1 cellular context compared by ENCODE assay signal in the genomic region with DNA sequence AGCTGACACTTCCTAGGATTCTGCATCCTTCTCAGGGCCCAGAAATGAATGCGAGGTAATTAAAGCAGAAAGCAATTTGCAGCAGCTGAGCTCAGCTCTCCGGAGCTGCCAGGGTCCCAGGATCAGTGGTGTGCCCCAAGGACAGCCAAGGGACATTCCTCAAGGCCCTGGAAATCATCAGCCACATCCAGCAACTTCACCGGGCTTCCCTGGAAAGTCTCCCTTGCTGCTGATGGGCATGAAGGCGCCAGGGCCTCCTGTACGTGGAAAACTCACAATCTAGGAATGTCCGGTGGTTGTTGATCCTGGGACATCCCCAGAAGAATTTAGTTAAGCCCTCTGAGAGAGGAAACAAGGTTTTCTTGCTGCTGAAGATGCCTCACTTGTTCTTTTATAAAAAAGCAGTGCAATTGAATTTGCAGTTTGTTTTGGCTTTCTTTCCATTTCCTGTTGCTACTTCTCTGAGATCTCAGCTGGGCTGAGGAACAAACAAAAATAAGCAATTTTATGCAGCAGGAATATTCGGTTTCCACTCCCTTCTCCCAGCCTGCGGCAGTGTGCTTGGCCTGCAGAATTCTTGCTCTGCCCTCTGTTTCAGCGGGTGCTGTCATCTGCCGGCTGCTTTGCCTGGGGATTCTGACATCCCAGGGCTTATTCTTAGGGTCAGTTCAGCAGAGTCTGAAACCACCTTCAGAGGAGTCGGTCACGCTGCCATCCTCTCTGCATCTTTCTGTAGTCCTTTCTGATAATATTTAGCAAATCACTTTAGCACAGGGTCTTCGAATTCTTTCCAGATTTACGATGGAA.
TF ChIP-seq lines count a peak whose summit lies in the region.

No MANE protein-coding gene starts in this region.

TF ChIP-seq in WTC11, 78 proteins besides CTCF, POLR2A, EP300 and RAD21 (continued from another document):
- TF ChIP-seq, protein P1, sequence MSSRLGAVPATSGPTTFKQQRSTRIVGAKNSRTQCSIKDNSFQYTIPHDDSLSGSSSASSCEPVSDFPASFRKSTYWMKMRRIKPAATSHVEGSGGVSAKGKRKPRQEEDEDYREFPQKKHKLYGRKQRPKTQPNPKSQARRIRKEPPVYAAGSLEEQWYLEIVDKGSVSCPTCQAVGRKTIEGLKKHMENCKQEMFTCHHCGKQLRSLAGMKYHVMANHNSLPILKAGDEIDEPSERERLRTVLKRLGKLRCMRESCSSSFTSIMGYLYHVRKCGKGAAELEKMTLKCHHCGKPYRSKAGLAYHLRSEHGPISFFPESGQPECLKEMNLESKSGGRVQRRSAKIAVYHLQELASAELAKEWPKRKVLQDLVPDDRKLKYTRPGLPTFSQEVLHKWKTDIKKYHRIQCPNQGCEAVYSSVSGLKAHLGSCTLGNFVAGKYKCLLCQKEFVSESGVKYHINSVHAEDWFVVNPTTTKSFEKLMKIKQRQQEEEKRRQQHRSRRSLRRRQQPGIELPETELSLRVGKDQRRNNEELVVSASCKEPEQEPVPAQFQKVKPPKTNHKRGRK (CRISPR knock-in tag; IDR thresholded peaks at IDR 0.05; ENCODE audit: borderline replicate concordance), result no peak
- TF ChIP-seq GRHL2 (CRISPR knock-in tag; IDR thresholded peaks at IDR 0.05; ENCODE audit: insufficient replicate concordance, severe bottlenecking) (no peak), NFATC4 (CRISPR knock-in tag; IDR thresholded peaks at IDR 0.05) (no peak), TP53 (CRISPR knock-in tag; IDR thresholded peaks at IDR 0.05) (no peak), ZNF138 (CRISPR knock-in tag; conservative IDR thresholded peaks at IDR 0.05) (no peak), NFE2L1 (CRISPR knock-in tag; IDR thresholded peaks at IDR 0.05) (no peak), HMGA2 (CRISPR knock-in tag; IDR thresholded peaks at IDR 0.05) (no peak), TEAD1 (CRISPR knock-in tag; IDR thresholded peaks at IDR 0.05) (no peak), ZNF671 (CRISPR knock-in tag; IDR thresholded peaks at IDR 0.05) (no peak), NR1H2 (CRISPR knock-in tag; IDR thresholded peaks at IDR 0.05) (no peak)
- TF ChIP-seq, protein P2, sequence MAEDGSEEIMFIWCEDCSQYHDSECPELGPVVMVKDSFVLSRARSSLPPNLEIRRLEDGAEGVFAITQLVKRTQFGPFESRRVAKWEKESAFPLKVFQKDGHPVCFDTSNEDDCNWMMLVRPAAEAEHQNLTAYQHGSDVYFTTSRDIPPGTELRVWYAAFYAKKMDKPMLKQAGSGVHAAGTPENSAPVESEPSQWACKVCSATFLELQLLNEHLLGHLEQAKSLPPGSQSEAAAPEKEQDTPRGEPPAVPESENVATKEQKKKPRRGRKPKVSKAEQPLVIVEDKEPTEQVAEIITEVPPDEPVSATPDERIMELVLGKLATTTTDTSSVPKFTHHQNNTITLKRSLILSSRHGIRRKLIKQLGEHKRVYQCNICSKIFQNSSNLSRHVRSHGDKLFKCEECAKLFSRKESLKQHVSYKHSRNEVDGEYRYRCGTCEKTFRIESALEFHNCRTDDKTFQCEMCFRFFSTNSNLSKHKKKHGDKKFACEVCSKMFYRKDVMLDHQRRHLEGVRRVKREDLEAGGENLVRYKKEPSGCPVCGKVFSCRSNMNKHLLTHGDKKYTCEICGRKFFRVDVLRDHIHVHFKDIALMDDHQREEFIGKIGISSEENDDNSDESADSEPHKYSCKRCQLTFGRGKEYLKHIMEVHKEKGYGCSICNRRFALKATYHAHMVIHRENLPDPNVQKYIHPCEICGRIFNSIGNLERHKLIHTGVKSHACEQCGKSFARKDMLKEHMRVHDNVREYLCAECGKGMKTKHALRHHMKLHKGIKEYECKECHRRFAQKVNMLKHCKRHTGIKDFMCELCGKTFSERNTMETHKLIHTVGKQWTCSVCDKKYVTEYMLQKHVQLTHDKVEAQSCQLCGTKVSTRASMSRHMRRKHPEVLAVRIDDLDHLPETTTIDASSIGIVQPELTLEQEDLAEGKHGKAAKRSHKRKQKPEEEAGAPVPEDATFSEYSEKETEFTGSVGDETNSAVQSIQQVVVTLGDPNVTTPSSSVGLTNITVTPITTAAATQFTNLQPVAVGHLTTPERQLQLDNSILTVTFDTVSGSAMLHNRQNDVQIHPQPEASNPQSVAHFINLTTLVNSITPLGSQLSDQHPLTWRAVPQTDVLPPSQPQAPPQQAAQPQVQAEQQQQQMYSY (CRISPR knock-in tag; IDR thresholded peaks at IDR 0.05), result no peak
- TF ChIP-seq, protein P3, sequence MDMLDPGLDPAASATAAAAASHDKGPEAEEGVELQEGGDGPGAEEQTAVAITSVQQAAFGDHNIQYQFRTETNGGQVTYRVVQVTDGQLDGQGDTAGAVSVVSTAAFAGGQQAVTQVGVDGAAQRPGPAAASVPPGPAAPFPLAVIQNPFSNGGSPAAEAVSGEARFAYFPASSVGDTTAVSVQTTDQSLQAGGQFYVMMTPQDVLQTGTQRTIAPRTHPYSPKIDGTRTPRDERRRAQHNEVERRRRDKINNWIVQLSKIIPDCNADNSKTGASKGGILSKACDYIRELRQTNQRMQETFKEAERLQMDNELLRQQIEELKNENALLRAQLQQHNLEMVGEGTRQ (CRISPR knock-in tag; IDR thresholded peaks at IDR 0.05), result no peak
- TF ChIP-seq, protein P4, sequence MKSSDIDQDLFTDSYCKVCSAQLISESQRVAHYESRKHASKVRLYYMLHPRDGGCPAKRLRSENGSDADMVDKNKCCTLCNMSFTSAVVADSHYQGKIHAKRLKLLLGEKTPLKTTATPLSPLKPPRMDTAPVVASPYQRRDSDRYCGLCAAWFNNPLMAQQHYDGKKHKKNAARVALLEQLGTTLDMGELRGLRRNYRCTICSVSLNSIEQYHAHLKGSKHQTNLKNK (CRISPR knock-in tag; IDR thresholded peaks at IDR 0.05), result no peak
- TF ChIP-seq, protein P5, sequence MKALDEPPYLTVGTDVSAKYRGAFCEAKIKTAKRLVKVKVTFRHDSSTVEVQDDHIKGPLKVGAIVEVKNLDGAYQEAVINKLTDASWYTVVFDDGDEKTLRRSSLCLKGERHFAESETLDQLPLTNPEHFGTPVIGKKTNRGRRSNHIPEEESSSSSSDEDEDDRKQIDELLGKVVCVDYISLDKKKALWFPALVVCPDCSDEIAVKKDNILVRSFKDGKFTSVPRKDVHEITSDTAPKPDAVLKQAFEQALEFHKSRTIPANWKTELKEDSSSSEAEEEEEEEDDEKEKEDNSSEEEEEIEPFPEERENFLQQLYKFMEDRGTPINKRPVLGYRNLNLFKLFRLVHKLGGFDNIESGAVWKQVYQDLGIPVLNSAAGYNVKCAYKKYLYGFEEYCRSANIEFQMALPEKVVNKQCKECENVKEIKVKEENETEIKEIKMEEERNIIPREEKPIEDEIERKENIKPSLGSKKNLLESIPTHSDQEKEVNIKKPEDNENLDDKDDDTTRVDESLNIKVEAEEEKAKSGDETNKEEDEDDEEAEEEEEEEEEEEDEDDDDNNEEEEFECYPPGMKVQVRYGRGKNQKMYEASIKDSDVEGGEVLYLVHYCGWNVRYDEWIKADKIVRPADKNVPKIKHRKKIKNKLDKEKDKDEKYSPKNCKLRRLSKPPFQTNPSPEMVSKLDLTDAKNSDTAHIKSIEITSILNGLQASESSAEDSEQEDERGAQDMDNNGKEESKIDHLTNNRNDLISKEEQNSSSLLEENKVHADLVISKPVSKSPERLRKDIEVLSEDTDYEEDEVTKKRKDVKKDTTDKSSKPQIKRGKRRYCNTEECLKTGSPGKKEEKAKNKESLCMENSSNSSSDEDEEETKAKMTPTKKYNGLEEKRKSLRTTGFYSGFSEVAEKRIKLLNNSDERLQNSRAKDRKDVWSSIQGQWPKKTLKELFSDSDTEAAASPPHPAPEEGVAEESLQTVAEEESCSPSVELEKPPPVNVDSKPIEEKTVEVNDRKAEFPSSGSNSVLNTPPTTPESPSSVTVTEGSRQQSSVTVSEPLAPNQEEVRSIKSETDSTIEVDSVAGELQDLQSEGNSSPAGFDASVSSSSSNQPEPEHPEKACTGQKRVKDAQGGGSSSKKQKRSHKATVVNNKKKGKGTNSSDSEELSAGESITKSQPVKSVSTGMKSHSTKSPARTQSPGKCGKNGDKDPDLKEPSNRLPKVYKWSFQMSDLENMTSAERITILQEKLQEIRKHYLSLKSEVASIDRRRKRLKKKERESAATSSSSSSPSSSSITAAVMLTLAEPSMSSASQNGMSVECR (CRISPR knock-in tag; IDR thresholded peaks at IDR 0.05; ENCODE audit: borderline replicate concordance), result no peak
- TF ChIP-seq, protein P6, sequence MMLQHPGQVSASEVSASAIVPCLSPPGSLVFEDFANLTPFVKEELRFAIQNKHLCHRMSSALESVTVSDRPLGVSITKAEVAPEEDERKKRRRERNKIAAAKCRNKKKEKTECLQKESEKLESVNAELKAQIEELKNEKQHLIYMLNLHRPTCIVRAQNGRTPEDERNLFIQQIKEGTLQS (CRISPR knock-in tag; conservative IDR thresholded peaks at IDR 0.05), result no peak
